ENCODE assay signal across 8 cellular contexts in genomic region chr10:97291357-97292096, GRCh38. TPM values are rescaled to one million over a fixed set of nuclear protein-coding genes. Genes with fewer than 3 reads are reported as not detected.
A peak's percentile ranks its signal among the peaks of the same experiment; 100 is the strongest.
DNase-seq lines count a peak whose midpoint lies in the region; ATAC-seq and TF ChIP-seq lines count a peak whose summit lies in the region.

No MANE protein-coding gene starts in this region.

- H3F3A ChIP-seq in smooth muscle cell (ENCODE audit: low read depth), result peaks cover 6% of the 10 kb centered on the region

- no peaks in the 10 kb centered on the region for H3K9me3 ChIP-seq in hepatocyte (ENCODE audit: low read depth)
- no peaks in the 10 kb centered on the region for H3K9me3 ChIP-seq in smooth muscle cell (replicated peaks; ENCODE audit: low read depth)

- H3K27ac ChIP-seq in hepatocyte (peak overlapping the region; percentile 93), smooth muscle cell (ENCODE audit: low read depth) (peak overlapping the region; percentile 94)

- DNase-seq in activated CD4-positive, alpha-beta T cell treated with anti-CD3 and anti-CD28 coated beads, Interleukin-2, amount 10 ng/mL, durations not matched to agents 24 days and 14 days, result no peak
- no peak for DNase-seq in activated CD4-positive, alpha-beta T cell treated with anti-CD3 and anti-CD28 coated beads, Interleukin-2, amount 50 U/mL, for 4 hours
- no peak for DNase-seq in activated T-helper 1 cell treated with anti-CD3 and anti-CD28 coated beads, Interleukin-12 subunit alpha, Interleukin-12 subunit beta, Interleukin-2, Interleukin-4 antibody, amounts not matched to agents 30 ng/mL and 10 ng/mL and 1 ng/mL, durations not matched to agents 14 hours and 24 hours and 36 hours (ENCODE audit: low spot score)
- DNase-seq in hepatocyte (ENCODE audit: low spot score), result no peak
- no peak for DNase-seq in smooth muscle cell (lab: John Stamatoyannopoulos, UW; ENCODE audit: unreplicated experiment)
- no peak for DNase-seq in omental fat pad (ENCODE audit: low spot score)

- H3K4me1 ChIP-seq in hepatocyte (ENCODE audit: insufficient read depth) (peaks cover 4% of the 10 kb centered on the region), smooth muscle cell (ENCODE audit: low read depth) (peaks cover 6% of the 10 kb centered on the region)

- H3K36me3 Mint-ChIP-seq in activated CD4-positive, alpha-beta T cell treated with anti-CD3 and anti-CD28 coated beads, Interleukin-2, amount 10 ng/mL, durations not matched to agents 24 days and 14 days (ENCODE audit: low read depth), result peaks cover 6% of the 10 kb centered on the region
- peaks cover 5% of the 10 kb centered on the region for H3K36me3 Mint-ChIP-seq in activated T-helper 1 cell treated with anti-CD3 and anti-CD28 coated beads, Interleukin-12 subunit alpha, Interleukin-12 subunit beta, Interleukin-2, Interleukin-4 antibody, amounts not matched to agents 30 ng/mL and 10 ng/mL and 1 ng/mL, durations not matched to agents 14 hours and 24 hours and 36 hours (ENCODE audit: low read depth)

- peak overlapping the region; percentile 90 for H3K4me2 ChIP-seq in hepatocyte
- H3K4me2 ChIP-seq in smooth muscle cell, result peak overlapping the region; percentile 86

- peak overlapping the region; percentile 87 for H3K27ac Mint-ChIP-seq in activated CD4-positive, alpha-beta T cell treated with anti-CD3 and anti-CD28 coated beads, Interleukin-2, amount 10 ng/mL, durations not matched to agents 24 days and 14 days
- peak overlapping the region; percentile 79 for H3K27ac Mint-ChIP-seq in activated T-helper 1 cell treated with anti-CD3 and anti-CD28 coated beads, Interleukin-12 subunit alpha, Interleukin-12 subunit beta, Interleukin-2, Interleukin-4 antibody, amounts not matched to agents 30 ng/mL and 10 ng/mL and 1 ng/mL, durations not matched to agents 14 hours and 24 hours and 36 hours

- no peaks in the 10 kb centered on the region for H3K36me3 ChIP-seq in hepatocyte (replicated peaks; ENCODE audit: insufficient read depth, low read depth)
- no peaks in the 10 kb centered on the region for H3K36me3 ChIP-seq in smooth muscle cell (ENCODE audit: low read depth)

- peak overlapping the region; percentile 93 for H3K9ac ChIP-seq in smooth muscle cell (ENCODE audit: low read depth)

- H3K27me3 ChIP-seq in hepatocyte (no peaks in the 10 kb centered on the region), smooth muscle cell (ENCODE audit: low read depth) (no peaks in the 10 kb centered on the region)

- H4K20me1 ChIP-seq in hepatocyte (ENCODE audit: insufficient read depth, poor library complexity, severe bottlenecking) (no peaks in the 10 kb centered on the region), smooth muscle cell (ENCODE audit: low read depth) (no peaks in the 10 kb centered on the region)

- H3K4me3 ChIP-seq in hepatocyte (peak overlapping the region; percentile 63), smooth muscle cell (peak overlapping the region; percentile 67)

- peak overlapping the region; percentile 88 for H3K4me3 Mint-ChIP-seq in activated CD4-positive, alpha-beta T cell treated with anti-CD3 and anti-CD28 coated beads, Interleukin-2, amount 10 ng/mL, durations not matched to agents 24 days and 14 days
- peak overlapping the region; percentile 91 for H3K4me3 Mint-ChIP-seq in activated T-helper 1 cell treated with anti-CD3 and anti-CD28 coated beads, Interleukin-12 subunit alpha, Interleukin-12 subunit beta, Interleukin-2, Interleukin-4 antibody, amounts not matched to agents 30 ng/mL and 10 ng/mL and 1 ng/mL, durations not matched to agents 14 hours and 24 hours and 36 hours

- H3K9me2 ChIP-seq in hepatocyte (replicated peaks; ENCODE audit: insufficient read depth), result no peaks in the 10 kb centered on the region

- H3K79me2 ChIP-seq in hepatocyte (peaks cover 41% of the 10 kb centered on the region), smooth muscle cell (ENCODE audit: low read depth) (peaks cover 25% of the 10 kb centered on the region)

- TF ChIP-seq CTCF in hepatocyte (IDR thresholded peaks at IDR 0.05; ENCODE audit: poor library complexity) (no peak), smooth muscle cell (IDR thresholded peaks at IDR 0.05; ENCODE audit: borderline replicate concordance, insufficient read depth, poor library complexity, severe bottlenecking) (no peak), omental fat pad (IDR thresholded peaks at IDR 0.05) (no peak)

- no peak for ATAC-seq in HG03432 (IDR thresholded peaks at IDR 0.05; ENCODE audit: unreplicated experiment)
- no peak for ATAC-seq in omental fat pad (ENCODE audit: low FRiP score)
- ATAC-seq in HG03469 (IDR thresholded peaks at IDR 0.05; ENCODE audit: unreplicated experiment), result no peak

- 54% methylated on average over 25 of the region's 25 CpGs for WGBS in hepatocyte (ENCODE audit: low lambda C conversion rate, missing lambda C conversion rate)
- WGBS in smooth muscle cell (ENCODE audit: low lambda C conversion rate), result 62% methylated on average over 25 of the region's 25 CpGs

- intact Hi-C loops in activated CD4-positive, alpha-beta T cell treated with anti-CD3 and anti-CD28 coated beads, Interleukin-2, amount 10 ng/mL, durations not matched to agents 24 days and 14 days (cut with micrococcal nuclease), result loop anchor here (1.0 to 10.0 kb wide), 7 partner anchors 28 to 704 kb away; partner anchors contain the start of genes FRAT1, FRAT2, LCOR and MMS19
- intact Hi-C loops in activated T-helper 1 cell treated with anti-CD3 and anti-CD28 coated beads, Interleukin-12 subunit alpha, Interleukin-12 subunit beta, Interleukin-2, Interleukin-4 antibody, amounts not matched to agents 30 ng/mL and 10 ng/mL and 1 ng/mL, durations not matched to agents 14 hours and 24 hours and 36 hours (cut with micrococcal nuclease), result loop anchor here (1.0 to 10.0 kb wide), 9 partner anchors 13 to 703 kb away; partner anchors contain the start of genes EXOSC1, FRAT2, LCOR and MMS19

- H3K27me3 Mint-ChIP-seq in activated CD4-positive, alpha-beta T cell treated with anti-CD3 and anti-CD28 coated beads, Interleukin-2, amount 10 ng/mL, durations not matched to agents 24 days and 14 days, result no peaks in the 10 kb centered on the region
- H3K27me3 Mint-ChIP-seq in activated T-helper 1 cell treated with anti-CD3 and anti-CD28 coated beads, Interleukin-12 subunit alpha, Interleukin-12 subunit beta, Interleukin-2, Interleukin-4 antibody, amounts not matched to agents 30 ng/mL and 10 ng/mL and 1 ng/mL, durations not matched to agents 14 hours and 24 hours and 36 hours (ENCODE audit: insufficient read depth), result peaks cover 3% of the 10 kb centered on the region

- H2AFZ ChIP-seq in hepatocyte, result peak overlapping the region; percentile 60
- peak overlapping the region; percentile 81 for H2AFZ ChIP-seq in smooth muscle cell (ENCODE audit: low read depth)

- no peaks in the 10 kb centered on the region for H3K9me3 Mint-ChIP-seq in activated CD4-positive, alpha-beta T cell treated with anti-CD3 and anti-CD28 coated beads, Interleukin-2, amount 10 ng/mL, durations not matched to agents 24 days and 14 days
- no peaks in the 10 kb centered on the region for H3K9me3 Mint-ChIP-seq in activated T-helper 1 cell treated with anti-CD3 and anti-CD28 coated beads, Interleukin-12 subunit alpha, Interleukin-12 subunit beta, Interleukin-2, Interleukin-4 antibody, amounts not matched to agents 30 ng/mL and 10 ng/mL and 1 ng/mL, durations not matched to agents 14 hours and 24 hours and 36 hours

- H3K4me1 Mint-ChIP-seq in activated CD4-positive, alpha-beta T cell treated with anti-CD3 and anti-CD28 coated beads, Interleukin-2, amount 10 ng/mL, durations not matched to agents 24 days and 14 days, result peaks cover 23% of the 10 kb centered on the region
- H3K4me1 Mint-ChIP-seq in activated T-helper 1 cell treated with anti-CD3 and anti-CD28 coated beads, Interleukin-12 subunit alpha, Interleukin-12 subunit beta, Interleukin-2, Interleukin-4 antibody, amounts not matched to agents 30 ng/mL and 10 ng/mL and 1 ng/mL, durations not matched to agents 14 hours and 24 hours and 36 hours (ENCODE audit: low read depth), result peaks cover 22% of the 10 kb centered on the region

RNA-seq across cellular contexts. Expression of gene ARHGAP19, which starts 0.9 kb away (rescaled TPM):
- 26.4 and 30.7 TPM in 2 replicates for total RNA-seq in activated CD4-positive, alpha-beta T cell treated with anti-CD3 and anti-CD28 coated beads, Interleukin-2, amount 10 ng/mL, durations not matched to agents 24 days and 14 days
- total RNA-seq in activated T-helper 1 cell treated with anti-CD3 and anti-CD28 coated beads, Interleukin-12 subunit alpha, Interleukin-12 subunit beta, Interleukin-2, Interleukin-4 antibody, amounts not matched to agents 30 ng/mL and 10 ng/mL and 1 ng/mL, durations not matched to agents 14 hours and 24 hours and 36 hours, result 27.1 and 27.8 TPM in 2 replicates
- 6.4 and 8.7 TPM in 2 replicates for total RNA-seq in hepatocyte
- 2.7 and 5.0 TPM in 2 replicates for polyA plus RNA-seq in hepatocyte
- 15.0 and 20.5 TPM in 2 replicates for total RNA-seq in smooth muscle cell
- 3.5 and 4.4 TPM in 2 replicates for polyA plus RNA-seq in smooth muscle cell
- total RNA-seq in omental fat pad, result 10 to 100 TPM in 1 of 4 donors, 1 to 10 TPM in 3; 4.5 to 19.4 (median 5.3) TPM

RNA-seq across cellular contexts. Expression of gene FRAT1, which starts 27.5 kb away (rescaled TPM):
- 2.0 and 2.5 TPM in 2 replicates for total RNA-seq in activated CD4-positive, alpha-beta T cell treated with anti-CD3 and anti-CD28 coated beads, Interleukin-2, amount 10 ng/mL, durations not matched to agents 24 days and 14 days
- total RNA-seq in activated T-helper 1 cell treated with anti-CD3 and anti-CD28 coated beads, Interleukin-12 subunit alpha, Interleukin-12 subunit beta, Interleukin-2, Interleukin-4 antibody, amounts not matched to agents 30 ng/mL and 10 ng/mL and 1 ng/mL, durations not matched to agents 14 hours and 24 hours and 36 hours, result 3.0 and 3.3 TPM in 2 replicates
- total RNA-seq in hepatocyte (13.8 and 14.2 TPM in 2 replicates), smooth muscle cell (0.58 and 1.3 TPM in 2 replicates), omental fat pad (10 to 100 TPM in 1 of 4 donors, 1 to 10 TPM in 3; 4.2 to 22.9 (median 5.9) TPM)
- polyA plus RNA-seq in hepatocyte (8.1 and 14.2 TPM in 2 replicates), smooth muscle cell (1.0 and 1.3 TPM in 2 replicates)

RNA-seq across cellular contexts. Expression of gene FRAT2, which starts 43.0 kb away (rescaled TPM):
- total RNA-seq in activated CD4-positive, alpha-beta T cell treated with anti-CD3 and anti-CD28 coated beads, Interleukin-2, amount 10 ng/mL, durations not matched to agents 24 days and 14 days, result 8.7 and 9.8 TPM in 2 replicates
- total RNA-seq in activated T-helper 1 cell treated with anti-CD3 and anti-CD28 coated beads, Interleukin-12 subunit alpha, Interleukin-12 subunit beta, Interleukin-2, Interleukin-4 antibody, amounts not matched to agents 30 ng/mL and 10 ng/mL and 1 ng/mL, durations not matched to agents 14 hours and 24 hours and 36 hours, result 10.8 and 11.2 TPM in 2 replicates
- 23.4 and 27.4 TPM in 2 replicates for total RNA-seq in hepatocyte
- 29.4 and 30.4 TPM in 2 replicates for polyA plus RNA-seq in hepatocyte
- 4.0 and 4.8 TPM in 2 replicates for total RNA-seq in smooth muscle cell
- 5.9 and 7.7 TPM in 2 replicates for polyA plus RNA-seq in smooth muscle cell
- total RNA-seq in omental fat pad, result 10 to 100 TPM in 3 of 4 donors, 1 to 10 TPM in 1; 8.4 to 32.9 (median 14.2) TPM
